ENCODE assay signal across 18 cellular contexts in the genomic region with DNA sequence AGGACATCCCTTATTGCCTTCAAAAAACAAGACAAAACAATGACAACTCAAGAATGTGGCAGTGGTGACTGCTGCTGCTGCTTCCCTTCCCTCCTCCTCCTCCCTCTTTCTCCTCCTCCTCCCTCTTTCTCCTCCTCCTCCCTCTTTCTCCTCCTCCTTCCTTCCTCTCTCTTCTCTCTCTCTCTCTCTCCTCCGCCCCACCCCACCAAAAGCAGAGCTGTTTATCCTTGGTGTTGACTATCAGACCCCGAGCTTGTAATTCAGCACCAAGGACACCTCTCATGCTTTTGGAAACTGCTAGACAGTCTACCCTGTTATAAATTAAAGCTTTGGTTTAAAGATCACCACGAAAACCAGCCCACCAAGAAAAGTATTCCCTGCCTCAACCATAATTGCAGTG.
A peak's percentile ranks its signal among the peaks of the same experiment; 100 is the strongest.
DNase-seq lines count a peak whose midpoint lies in the region; TF ChIP-seq lines count a peak whose summit lies in the region.
"Had no signal": no experiment of that assay in that cellular context is flagged by ENCODE, and none has a peak within 500 bp of the region (broad histone marks: within the 10 kb centered on the region; RNA-seq: fewer than 3 reads in every experiment).

No MANE protein-coding gene starts in this region.

- no peak for TF ChIP-seq CTCF in coronary artery (IDR thresholded peaks at IDR 0.05)

- TF ChIP-seq RAD21 in Ishikawa (IDR thresholded peaks at IDR 0.05; ENCODE audit: low read depth), result no peak

- DNase-seq in EH (ENCODE audit: low read depth) (peak; percentile 11), amniotic epithelial cell (ENCODE audit: low read depth) (peak; percentile 14), iPS-NIHi11 (ENCODE audit: low spot score) (peak; percentile 46), retina (no peak), NCI-H1417 (lab: John Stamatoyannopoulos, UW) (no peak), coronary artery (ENCODE audit: low spot score) (no peak)
- no peak for DNase-seq in activated CD4-positive, alpha-beta T cell treated with anti-CD3 and anti-CD28 coated beads for 4 hours
- DNase-seq: activated CD4-positive, alpha-beta T cell treated with anti-CD3 and anti-CD28 coated beads, Interleukin-2, amount 50 U/mL, for 48 hours; activated naive CD8-positive, alpha-beta T cell treated with anti-CD3 and anti-CD28 coated beads, Interleukin-2, amount 10 ng/mL, durations not matched to agents 7 days and 5 days; brain microvascular endothelial cell; CD8-positive, alpha-beta T cell; hippocampal formation; kidney; NCI-H1417 treated with DMSO at 0.1 percent for 48 hours; NCI-H2107; tibial artery; WERI-Rb-1 had no signal

- TF ChIP-seq EP300 in Ishikawa (IDR thresholded peaks at IDR 0.05; ENCODE audit: borderline replicate concordance), result no peak

- no peak overlapping the region for H3K27ac ChIP-seq in coronary artery
- H3K27ac ChIP-seq: brain microvascular endothelial cell, tibial artery, WERI-Rb-1 had no signal

- no peak overlapping the region for H3K4me3 ChIP-seq in coronary artery
- H3K4me3 ChIP-seq: tibial artery had no signal

TF ChIP-seq in Ishikawa, 13 proteins besides CTCF, POLR2A, EP300 and RAD21:
- TF ChIP-seq, protein P1, sequence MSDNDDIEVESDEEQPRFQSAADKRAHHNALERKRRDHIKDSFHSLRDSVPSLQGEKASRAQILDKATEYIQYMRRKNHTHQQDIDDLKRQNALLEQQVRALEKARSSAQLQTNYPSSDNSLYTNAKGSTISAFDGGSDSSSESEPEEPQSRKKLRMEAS (IDR thresholded peaks at IDR 0.05), result no peak
- TF ChIP-seq, protein P2, sequence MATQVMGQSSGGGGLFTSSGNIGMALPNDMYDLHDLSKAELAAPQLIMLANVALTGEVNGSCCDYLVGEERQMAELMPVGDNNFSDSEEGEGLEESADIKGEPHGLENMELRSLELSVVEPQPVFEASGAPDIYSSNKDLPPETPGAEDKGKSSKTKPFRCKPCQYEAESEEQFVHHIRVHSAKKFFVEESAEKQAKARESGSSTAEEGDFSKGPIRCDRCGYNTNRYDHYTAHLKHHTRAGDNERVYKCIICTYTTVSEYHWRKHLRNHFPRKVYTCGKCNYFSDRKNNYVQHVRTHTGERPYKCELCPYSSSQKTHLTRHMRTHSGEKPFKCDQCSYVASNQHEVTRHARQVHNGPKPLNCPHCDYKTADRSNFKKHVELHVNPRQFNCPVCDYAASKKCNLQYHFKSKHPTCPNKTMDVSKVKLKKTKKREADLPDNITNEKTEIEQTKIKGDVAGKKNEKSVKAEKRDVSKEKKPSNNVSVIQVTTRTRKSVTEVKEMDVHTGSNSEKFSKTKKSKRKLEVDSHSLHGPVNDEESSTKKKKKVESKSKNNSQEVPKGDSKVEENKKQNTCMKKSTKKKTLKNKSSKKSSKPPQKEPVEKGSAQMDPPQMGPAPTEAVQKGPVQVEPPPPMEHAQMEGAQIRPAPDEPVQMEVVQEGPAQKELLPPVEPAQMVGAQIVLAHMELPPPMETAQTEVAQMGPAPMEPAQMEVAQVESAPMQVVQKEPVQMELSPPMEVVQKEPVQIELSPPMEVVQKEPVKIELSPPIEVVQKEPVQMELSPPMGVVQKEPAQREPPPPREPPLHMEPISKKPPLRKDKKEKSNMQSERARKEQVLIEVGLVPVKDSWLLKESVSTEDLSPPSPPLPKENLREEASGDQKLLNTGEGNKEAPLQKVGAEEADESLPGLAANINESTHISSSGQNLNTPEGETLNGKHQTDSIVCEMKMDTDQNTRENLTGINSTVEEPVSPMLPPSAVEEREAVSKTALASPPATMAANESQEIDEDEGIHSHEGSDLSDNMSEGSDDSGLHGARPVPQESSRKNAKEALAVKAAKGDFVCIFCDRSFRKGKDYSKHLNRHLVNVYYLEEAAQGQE (IDR thresholded peaks at IDR 0.05; ENCODE audit: low read depth), result peak; percentile 77

Comparison
In these comparisons a context has a peak if more than half of its experiments do, and no peak if none do; other contexts are left out.
1. DNase-seq: peak in EH (single experiment), amniotic epithelial cell (single experiment) and iPS-NIHi11 (single experiment); none in retina (single experiment), NCI-H1417 (0 of 3), activated CD4-positive, alpha-beta T cell treated with anti-CD3 and anti-CD28 coated beads for 4 hours (0 of 2) and coronary artery (single experiment).